ENCODE assay signal across 8 cellular contexts in genomic region chr1:222465211-222466041, GRCh38.
DNase-seq lines count a peak whose midpoint lies in the region; ATAC-seq and TF ChIP-seq lines count a peak whose summit lies in the region.

No MANE protein-coding gene starts in this region.

- DNase-seq in EH (ENCODE audit: low read depth): peak; percentile 98
- DNase-seq in RWPE2 (ENCODE audit: low spot score): peak; percentile 61
- peak; percentile 56 for DNase-seq in activated gamma-delta T cell (lab: John Stamatoyannopoulos, UW)
- DNase-seq in foreskin fibroblast: peak; percentile 94 to 98
- DNase-seq in stromal cell of bone marrow (ENCODE audit: low read depth): peak; percentile 98

- H3K27ac ChIP-seq in KMS-11 (peak overlapping the region; percentile 87), RWPE2 (ENCODE audit: poor library complexity, severe bottlenecking) (peak overlapping the region; percentile 41)

- H3K4me1 ChIP-seq in KMS-11 (ENCODE audit: low read depth, poor library complexity, severe bottlenecking) (peaks cover 11% of the 10 kb centered on the region), RWPE2 (ENCODE audit: insufficient read depth, poor library complexity, severe bottlenecking) (no peaks in the 10 kb centered on the region), neuron (ENCODE audit: insufficient read depth, low read length) (no peaks in the 10 kb centered on the region)

- H2AFZ ChIP-seq in KMS-11 (ENCODE audit: low read depth): peak overlapping the region; percentile 91
- peak overlapping the region; percentile 93 for H2AFZ ChIP-seq in neuron (ENCODE audit: low read depth, low read length)

- H3K9ac ChIP-seq in KMS-11: peak overlapping the region; percentile 93

- H3K4me3 ChIP-seq in KMS-11 (IDR thresholded peaks at IDR 0.05; ENCODE audit: insufficient read depth, low read depth, low read length): peak overlapping the region; percentile 68
- peak overlapping the region; percentile 29 for H3K4me3 ChIP-seq in RWPE2 (ENCODE audit: severe bottlenecking)
- H3K4me3 ChIP-seq in foreskin fibroblast (ENCODE audit: low read depth in 1 of 2, low read length in 2 of 2): peak overlapping the region; percentile 40 to 50
- peak overlapping the region; percentile 62 for H3K4me3 ChIP-seq in neuron (ENCODE audit: low read length)

- H3K36me3 ChIP-seq in KMS-11 (ENCODE audit: insufficient read depth) (no peaks in the 10 kb centered on the region), RWPE2 (ENCODE audit: low read depth) (no peaks in the 10 kb centered on the region), neuron (ENCODE audit: insufficient read depth, low read length) (no peaks in the 10 kb centered on the region)

- ATAC-seq in GM21786 (IDR thresholded peaks at IDR 0.05; ENCODE audit: unreplicated experiment) (peak; percentile 87), RWPE2 (ENCODE audit: low read depth) (peak; percentile 99)

- H3K27me3 ChIP-seq in KMS-11 (ENCODE audit: insufficient read depth, low read depth) (no peaks in the 10 kb centered on the region), RWPE2 (ENCODE audit: insufficient read depth, poor library complexity, severe bottlenecking) (no peaks in the 10 kb centered on the region), neuron (ENCODE audit: insufficient read depth, low read length) (peaks cover 2% of the 10 kb centered on the region)

- H3K9me3 ChIP-seq in RWPE2 (ENCODE audit: severe bottlenecking): no peaks in the 10 kb centered on the region
- H3K9me3 ChIP-seq in neuron (ENCODE audit: low read length): no peaks in the 10 kb centered on the region

- H3K4me2 ChIP-seq in KMS-11: peak overlapping the region; percentile 62

- peak; percentile 98 for TF ChIP-seq CTCF in KMS-11 (conservative IDR thresholded peaks at IDR 0.05; ENCODE audit: low read depth, low read length)
- peak; percentile 92 for TF ChIP-seq CTCF in RWPE2 (IDR thresholded peaks at IDR 0.05; ENCODE audit: poor library complexity, severe bottlenecking)
- peak; percentile 89 for TF ChIP-seq CTCF in foreskin fibroblast (IDR thresholded peaks at IDR 0.05; ENCODE audit: low read depth, low read length)

- H3K79me2 ChIP-seq in KMS-11 (ENCODE audit: insufficient read depth, low read depth): no peaks in the 10 kb centered on the region

- no peaks in the 10 kb centered on the region for H4K20me1 ChIP-seq in KMS-11 (ENCODE audit: insufficient read depth)

Comparison
In these comparisons a context has a peak if more than half of its experiments do, and no peak if none do; other contexts are left out.
1. Peak in every context shown above with its lines: DNase-seq, ATAC-seq, H3K4me3 ChIP-seq and H3K27ac ChIP-seq.